ENCODE assay signal across 10 cellular contexts in the genomic region with DNA sequence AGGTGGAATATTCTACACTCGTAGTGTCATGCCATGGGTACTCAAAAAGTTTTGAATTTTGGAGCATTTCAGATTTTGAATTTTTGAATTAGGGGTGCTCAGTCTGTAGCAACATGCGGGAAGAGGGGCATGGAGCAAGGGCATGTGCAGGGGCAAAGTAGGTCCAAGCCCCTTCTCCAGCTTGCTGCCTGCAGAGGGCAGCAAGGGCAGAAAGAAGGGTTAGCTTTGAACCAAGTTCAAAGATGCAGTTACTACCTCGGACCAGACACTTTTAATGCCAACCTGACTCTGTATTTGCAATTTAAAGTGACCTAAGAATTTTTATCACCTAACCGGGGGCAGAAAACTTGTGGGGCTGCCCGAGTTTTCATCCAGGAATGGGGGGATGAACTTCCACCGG.
DNase-seq lines count a peak whose midpoint lies in the region; ATAC-seq and TF ChIP-seq lines count a peak whose summit lies in the region.
"Had no signal": no experiment of that assay in that cellular context is flagged by ENCODE, and none has a peak within 500 bp of the region (broad histone marks: within the 10 kb centered on the region; RNA-seq: fewer than 3 reads in every experiment).

No MANE protein-coding gene starts in this region.

- CTCF ChIA-PET in Panc1 (lab: Charles Lee), result interaction anchor here (1.2 kb wide), 1 partner anchor 278 kb away, joined by 5 read pairs; no protein-coding TSS in a partner anchor

- no peaks in the 10 kb centered on the region for H3K36me3 Mint-ChIP-seq in effector memory CD8-positive, alpha-beta T cell (ENCODE audit: insufficient read depth)

- DNase-seq in ACHN (peak; percentile 29), G401 (ENCODE audit: low spot score) (peak; percentile 15), Panc1 (ENCODE audit: low read depth, low spot score) (no peak), heart left ventricle (peak in 1 of 5 donors; percentile 12), inferior parietal cortex (ENCODE audit: extremely low spot score) (no peak), NCI-H524 treated with DMSO at 0.1 percent for 48 hours (lab: John Stamatoyannopoulos, UW) (no peak)
- no peak for DNase-seq in activated T-cell treated with anti-CD3 and anti-CD28 coated beads, Interleukin-2, amount 50 U/mL, for 1 hour
- no peak for DNase-seq in effector memory CD8-positive, alpha-beta T cell
- DNase-seq: mesenchymal stem cell had no signal

- H3K27me3 ChIP-seq in Panc1 (ENCODE audit: control insufficient read depth, insufficient read depth, low read length) (peaks cover 7% of the 10 kb centered on the region), heart left ventricle (no peaks in the 10 kb centered on the region)
- H3K27me3 ChIP-seq: gastroesophageal sphincter had no signal

- in situ Hi-C loops in ACHN (cut with HindIII; ENCODE audit: low pct_ligation_motif_present, low pct_unique_long_range_greater_than_20kb, low sequenced_read_pairs), result no loop called here
- in situ Hi-C loops in G401 (cut with HindIII; ENCODE audit: low sequenced_read_pairs), result no loop called here
- in situ Hi-C loops in Panc1 (cut with HindIII; ENCODE audit: low pct_unique_long_range_greater_than_20kb, low sequenced_read_pairs), result no loop called here

- H3K9me3 ChIP-seq in Panc1 (ENCODE audit: control insufficient read depth, insufficient read depth, low read depth, low read length) (no peaks in the 10 kb centered on the region), heart left ventricle (no peaks in the 10 kb centered on the region)
- H3K9me3 ChIP-seq: gastroesophageal sphincter had no signal

- BruUV-seq in Panc1 (replicated peaks; lab: Mats Ljungman, UMichigan), result no TSS peak

- TF ChIP-seq CTCF in Panc1 (IDR thresholded peaks at IDR 0.05) (peak; percentile 66), heart left ventricle (IDR thresholded peaks at IDR 0.05) (peak in 9 of 12 donors; percentile 23 to 52 (median 35))

- H3K27me3 Mint-ChIP-seq in effector memory CD8-positive, alpha-beta T cell, result peaks cover 59 to 67% of the 10 kb centered on the region in 2 donors

- no peaks in the 10 kb centered on the region for H3K9me3 Mint-ChIP-seq in effector memory CD8-positive, alpha-beta T cell

- TF ChIP-seq POLR2A in heart left ventricle (IDR thresholded peaks at IDR 0.05), result no peak

- H3K36me3 ChIP-seq in Panc1 (ENCODE audit: control insufficient read depth, insufficient read depth, low read length), result no peaks in the 10 kb centered on the region
- H3K36me3 ChIP-seq in heart left ventricle, result no peaks in the 10 kb centered on the region
- H3K36me3 ChIP-seq: gastroesophageal sphincter had no signal

- WGBS in heart left ventricle, 4 donors, result 58 to 68% (median 63%) methylated on average over 6 of the region's 6 CpGs

- intact Hi-C loops in Panc1 (cut with micrococcal nuclease; ENCODE audit: unreplicated experiment) (no loop called here), heart left ventricle (cut with DNase I) (loop anchor here in 6 of 10 donors (2.0 to 10.0 kb wide), 8 partner anchors 67 to 141 kb away; a partner anchor contains a TSS)

- POLR2A ChIA-PET in Panc1 (lab: Charles Lee), result no interaction called here

- peaks cover 4% of the 10 kb centered on the region; the same call in 1 of the 2 replicates for H3K4me1 ChIP-seq in Panc1 (ENCODE audit: control insufficient read depth, insufficient read depth, low read length)
- H3K4me1 ChIP-seq in heart left ventricle, result peaks cover 7 to 50% (median 30%) of the 10 kb centered on the region in 12 donors

- no peak overlapping the region for H3K4me3 ChIP-seq in Panc1 (ENCODE audit: low read depth in 2 of 2, low read length in 2 of 2)
- no peak overlapping the region for H3K4me3 ChIP-seq in heart left ventricle
- H3K4me3 ChIP-seq: gastroesophageal sphincter had no signal

- H3K4me3 Mint-ChIP-seq in effector memory CD8-positive, alpha-beta T cell, result no peak overlapping the region

- ATAC-seq in Panc1, result peak; percentile 77
- ATAC-seq in heart left ventricle, result peak in 2 of 4 donors; percentile 38 to 39
- no peak for ATAC-seq in effector memory CD8-positive, alpha-beta T cell (replicated peaks)

- H3K27ac Mint-ChIP-seq in effector memory CD8-positive, alpha-beta T cell, result no peak overlapping the region

- H3K27ac ChIP-seq in Panc1 (ENCODE audit: low read length), result no peak overlapping the region
- no peak overlapping the region for H3K27ac ChIP-seq in heart left ventricle
- H3K27ac ChIP-seq: gastroesophageal sphincter had no signal

- H3K4me1 Mint-ChIP-seq in effector memory CD8-positive, alpha-beta T cell (ENCODE audit: low read depth in 2 of 2), result peaks cover 0 to 2% of the 10 kb centered on the region in 2 donors

Comparison
In these comparisons a context has a peak if more than half of its experiments do, and no peak if none do; other contexts are left out.
1. DNase-seq: peak in ACHN (single experiment) and G401 (single experiment); none in Panc1 (single experiment), inferior parietal cortex (single experiment), NCI-H524 treated with DMSO at 0.1 percent for 48 hours (single experiment), activated T-cell treated with anti-CD3 and anti-CD28 coated beads, Interleukin-2, amount 50 U/mL, for 1 hour (single experiment) and effector memory CD8-positive, alpha-beta T cell (0 of 3).